Comparison of ENCODE assay signal across 1 cellular context in the genomic region with DNA sequence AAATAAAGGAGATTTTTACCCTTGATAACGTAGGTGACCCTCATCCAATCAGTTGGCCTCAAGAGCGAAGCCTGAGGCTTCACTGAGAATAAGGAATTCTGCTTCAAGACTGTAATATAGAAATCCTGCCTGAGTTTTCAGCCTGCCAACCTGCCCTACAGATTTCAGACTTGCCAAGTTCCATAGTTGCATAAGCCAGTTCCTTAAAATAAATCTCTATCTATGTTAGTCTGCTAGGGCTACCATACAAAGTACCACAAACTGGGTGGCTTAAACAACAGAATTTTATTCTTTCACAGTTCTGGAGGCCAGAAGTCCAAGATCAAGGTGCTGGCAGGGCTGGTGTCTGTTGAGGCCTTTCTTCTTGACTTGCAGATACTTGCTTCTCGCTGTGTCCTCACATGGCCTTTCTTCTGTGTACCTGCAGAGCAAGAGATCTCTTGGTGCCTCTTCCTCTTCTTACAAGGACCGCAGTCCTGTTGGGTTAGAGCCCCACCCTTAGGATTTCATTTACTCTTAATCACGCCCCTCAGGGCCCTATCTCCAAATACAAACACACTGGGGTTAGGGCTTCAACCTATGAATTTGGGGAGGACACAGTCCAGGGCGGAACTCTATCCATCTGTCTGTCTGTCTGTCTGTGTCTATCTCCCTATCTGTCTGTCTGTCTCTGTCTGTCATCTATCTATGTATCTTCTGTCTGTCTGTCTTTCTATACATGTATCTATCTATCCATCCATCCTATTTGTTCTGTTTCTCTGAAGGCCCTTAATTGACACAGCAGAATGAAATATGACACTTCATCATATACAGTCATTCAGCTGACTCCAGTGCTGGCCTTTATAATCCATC.
TF ChIP-seq lines count a peak whose summit lies in the region.

No MANE protein-coding gene starts in this region.

TF ChIP-seq in WTC11, 78 proteins besides CTCF, POLR2A, EP300 and RAD21 (continued from another document):
- no peak for TF ChIP-seq NR3C1 (CRISPR knock-in tag; conservative IDR thresholded peaks at IDR 0.05; ENCODE audit: low read depth)
- TF ChIP-seq, protein P1, sequence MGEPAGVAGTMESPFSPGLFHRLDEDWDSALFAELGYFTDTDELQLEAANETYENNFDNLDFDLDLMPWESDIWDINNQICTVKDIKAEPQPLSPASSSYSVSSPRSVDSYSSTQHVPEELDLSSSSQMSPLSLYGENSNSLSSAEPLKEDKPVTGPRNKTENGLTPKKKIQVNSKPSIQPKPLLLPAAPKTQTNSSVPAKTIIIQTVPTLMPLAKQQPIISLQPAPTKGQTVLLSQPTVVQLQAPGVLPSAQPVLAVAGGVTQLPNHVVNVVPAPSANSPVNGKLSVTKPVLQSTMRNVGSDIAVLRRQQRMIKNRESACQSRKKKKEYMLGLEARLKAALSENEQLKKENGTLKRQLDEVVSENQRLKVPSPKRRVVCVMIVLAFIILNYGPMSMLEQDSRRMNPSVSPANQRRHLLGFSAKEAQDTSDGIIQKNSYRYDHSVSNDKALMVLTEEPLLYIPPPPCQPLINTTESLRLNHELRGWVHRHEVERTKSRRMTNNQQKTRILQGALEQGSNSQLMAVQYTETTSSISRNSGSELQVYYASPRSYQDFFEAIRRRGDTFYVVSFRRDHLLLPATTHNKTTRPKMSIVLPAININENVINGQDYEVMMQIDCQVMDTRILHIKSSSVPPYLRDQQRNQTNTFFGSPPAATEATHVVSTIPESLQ (CRISPR knock-in tag; IDR thresholded peaks at IDR 0.05), result no peak
- TF ChIP-seq, protein P2, sequence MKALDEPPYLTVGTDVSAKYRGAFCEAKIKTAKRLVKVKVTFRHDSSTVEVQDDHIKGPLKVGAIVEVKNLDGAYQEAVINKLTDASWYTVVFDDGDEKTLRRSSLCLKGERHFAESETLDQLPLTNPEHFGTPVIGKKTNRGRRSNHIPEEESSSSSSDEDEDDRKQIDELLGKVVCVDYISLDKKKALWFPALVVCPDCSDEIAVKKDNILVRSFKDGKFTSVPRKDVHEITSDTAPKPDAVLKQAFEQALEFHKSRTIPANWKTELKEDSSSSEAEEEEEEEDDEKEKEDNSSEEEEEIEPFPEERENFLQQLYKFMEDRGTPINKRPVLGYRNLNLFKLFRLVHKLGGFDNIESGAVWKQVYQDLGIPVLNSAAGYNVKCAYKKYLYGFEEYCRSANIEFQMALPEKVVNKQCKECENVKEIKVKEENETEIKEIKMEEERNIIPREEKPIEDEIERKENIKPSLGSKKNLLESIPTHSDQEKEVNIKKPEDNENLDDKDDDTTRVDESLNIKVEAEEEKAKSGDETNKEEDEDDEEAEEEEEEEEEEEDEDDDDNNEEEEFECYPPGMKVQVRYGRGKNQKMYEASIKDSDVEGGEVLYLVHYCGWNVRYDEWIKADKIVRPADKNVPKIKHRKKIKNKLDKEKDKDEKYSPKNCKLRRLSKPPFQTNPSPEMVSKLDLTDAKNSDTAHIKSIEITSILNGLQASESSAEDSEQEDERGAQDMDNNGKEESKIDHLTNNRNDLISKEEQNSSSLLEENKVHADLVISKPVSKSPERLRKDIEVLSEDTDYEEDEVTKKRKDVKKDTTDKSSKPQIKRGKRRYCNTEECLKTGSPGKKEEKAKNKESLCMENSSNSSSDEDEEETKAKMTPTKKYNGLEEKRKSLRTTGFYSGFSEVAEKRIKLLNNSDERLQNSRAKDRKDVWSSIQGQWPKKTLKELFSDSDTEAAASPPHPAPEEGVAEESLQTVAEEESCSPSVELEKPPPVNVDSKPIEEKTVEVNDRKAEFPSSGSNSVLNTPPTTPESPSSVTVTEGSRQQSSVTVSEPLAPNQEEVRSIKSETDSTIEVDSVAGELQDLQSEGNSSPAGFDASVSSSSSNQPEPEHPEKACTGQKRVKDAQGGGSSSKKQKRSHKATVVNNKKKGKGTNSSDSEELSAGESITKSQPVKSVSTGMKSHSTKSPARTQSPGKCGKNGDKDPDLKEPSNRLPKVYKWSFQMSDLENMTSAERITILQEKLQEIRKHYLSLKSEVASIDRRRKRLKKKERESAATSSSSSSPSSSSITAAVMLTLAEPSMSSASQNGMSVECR (CRISPR knock-in tag; IDR thresholded peaks at IDR 0.05; ENCODE audit: borderline replicate concordance), result no peak
- TF ChIP-seq, protein P3, sequence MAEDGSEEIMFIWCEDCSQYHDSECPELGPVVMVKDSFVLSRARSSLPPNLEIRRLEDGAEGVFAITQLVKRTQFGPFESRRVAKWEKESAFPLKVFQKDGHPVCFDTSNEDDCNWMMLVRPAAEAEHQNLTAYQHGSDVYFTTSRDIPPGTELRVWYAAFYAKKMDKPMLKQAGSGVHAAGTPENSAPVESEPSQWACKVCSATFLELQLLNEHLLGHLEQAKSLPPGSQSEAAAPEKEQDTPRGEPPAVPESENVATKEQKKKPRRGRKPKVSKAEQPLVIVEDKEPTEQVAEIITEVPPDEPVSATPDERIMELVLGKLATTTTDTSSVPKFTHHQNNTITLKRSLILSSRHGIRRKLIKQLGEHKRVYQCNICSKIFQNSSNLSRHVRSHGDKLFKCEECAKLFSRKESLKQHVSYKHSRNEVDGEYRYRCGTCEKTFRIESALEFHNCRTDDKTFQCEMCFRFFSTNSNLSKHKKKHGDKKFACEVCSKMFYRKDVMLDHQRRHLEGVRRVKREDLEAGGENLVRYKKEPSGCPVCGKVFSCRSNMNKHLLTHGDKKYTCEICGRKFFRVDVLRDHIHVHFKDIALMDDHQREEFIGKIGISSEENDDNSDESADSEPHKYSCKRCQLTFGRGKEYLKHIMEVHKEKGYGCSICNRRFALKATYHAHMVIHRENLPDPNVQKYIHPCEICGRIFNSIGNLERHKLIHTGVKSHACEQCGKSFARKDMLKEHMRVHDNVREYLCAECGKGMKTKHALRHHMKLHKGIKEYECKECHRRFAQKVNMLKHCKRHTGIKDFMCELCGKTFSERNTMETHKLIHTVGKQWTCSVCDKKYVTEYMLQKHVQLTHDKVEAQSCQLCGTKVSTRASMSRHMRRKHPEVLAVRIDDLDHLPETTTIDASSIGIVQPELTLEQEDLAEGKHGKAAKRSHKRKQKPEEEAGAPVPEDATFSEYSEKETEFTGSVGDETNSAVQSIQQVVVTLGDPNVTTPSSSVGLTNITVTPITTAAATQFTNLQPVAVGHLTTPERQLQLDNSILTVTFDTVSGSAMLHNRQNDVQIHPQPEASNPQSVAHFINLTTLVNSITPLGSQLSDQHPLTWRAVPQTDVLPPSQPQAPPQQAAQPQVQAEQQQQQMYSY (CRISPR knock-in tag; IDR thresholded peaks at IDR 0.05), result no peak
